20 cellular contexts compared by ENCODE assay signal in genomic region chr1:188364927-188365449, GRCh38.
"Had no signal": no experiment of that assay in that cellular context is flagged by ENCODE, and none has a peak within 500 bp of the region (broad histone marks: within the 10 kb centered on the region; RNA-seq: fewer than 3 reads in every experiment).

No MANE protein-coding gene starts in this region.

- H3K4me3 ChIP-seq: heart left ventricle, sigmoid colon, skin epidermis, testis, tibial nerve, upper lobe of right lung, vagina had no signal

- H3K9me3 Mint-ChIP-seq: neural crest cell had no signal

- H3K27ac Mint-ChIP-seq: natural killer cell; stimulated activated naive B cell treated with anti-CD40 and anti-IgM and Interleukin-4, amounts not matched to agents 10 μg/mL and 1 μg/mL and 100 μg/mL, for 72 hours; stimulated activated naive CD8-positive, alpha-beta T cell treated with anti-CD3 and anti-CD28 coated beads, Interleukin-15, amount 100 ng/mL, for 72 hours had no signal

- ATAC-seq: heart left ventricle; left lobe of liver; natural killer cell; stimulated activated naive B cell treated with anti-CD40 and anti-IgM and Interleukin-4, amounts not matched to agents 10 μg/mL and 1 μg/mL and 100 μg/mL, for 72 hours; stimulated activated naive CD8-positive, alpha-beta T cell treated with anti-CD3 and anti-CD28 coated beads, Interleukin-15, amount 100 ng/mL, for 72 hours; upper lobe of right lung had no signal

- H3K27me3 Mint-ChIP-seq: stimulated activated naive B cell treated with anti-CD40 and anti-IgM and Interleukin-4, amounts not matched to agents 10 μg/mL and 1 μg/mL and 100 μg/mL, for 72 hours; stimulated activated naive CD8-positive, alpha-beta T cell treated with anti-CD3 and anti-CD28 coated beads, Interleukin-15, amount 100 ng/mL, for 72 hours had no signal

- H3K36me3 ChIP-seq: heart left ventricle, sigmoid colon, tibial nerve, upper lobe of right lung, vagina had no signal

- H3K27me3 ChIP-seq: heart left ventricle, sigmoid colon, testis, tibial nerve, upper lobe of right lung, vagina had no signal

- H3K4me1 Mint-ChIP-seq: natural killer cell; neural crest cell; stimulated activated naive B cell treated with anti-CD40 and anti-IgM and Interleukin-4, amounts not matched to agents 10 μg/mL and 1 μg/mL and 100 μg/mL, for 72 hours; stimulated activated naive CD8-positive, alpha-beta T cell treated with anti-CD3 and anti-CD28 coated beads, Interleukin-15, amount 100 ng/mL, for 72 hours had no signal

- H3K4me1 ChIP-seq: heart left ventricle, sigmoid colon, testis, upper lobe of right lung, vagina had no signal

- DNase-seq: effector CD4-positive, alpha-beta T cell; foreskin melanocyte; heart left ventricle; hippocampal formation; islet precursor cell; mammary epithelial cell; natural killer cell; posterior cingulate gyrus; sigmoid colon; stimulated activated CD4-positive, alpha-beta T cell treated with anti-CD3 and anti-CD28 coated beads, Interleukin-2, amount 100 ng/mL, for 24 hours; stimulated activated CD4-positive, alpha-beta T cell treated with anti-CD3 and anti-CD28 coated beads, Interleukin-4, amount 100 ng/mL, for 4 hours; stimulated activated naive B cell treated with anti-CD40 and anti-IgM and Interleukin-4, amounts not matched to agents 10 μg/mL and 1 μg/mL and 100 μg/mL, for 72 hours; stimulated activated naive CD8-positive, alpha-beta T cell treated with anti-CD3 and anti-CD28 coated beads, Interleukin-15, amount 100 ng/mL, for 72 hours; testis; upper lobe of right lung had no signal

- H3K36me3 Mint-ChIP-seq: natural killer cell; stimulated activated naive B cell treated with anti-CD40 and anti-IgM and Interleukin-4, amounts not matched to agents 10 μg/mL and 1 μg/mL and 100 μg/mL, for 72 hours had no signal

- H3K4me3 Mint-ChIP-seq: natural killer cell; neural crest cell; stimulated activated naive B cell treated with anti-CD40 and anti-IgM and Interleukin-4, amounts not matched to agents 10 μg/mL and 1 μg/mL and 100 μg/mL, for 72 hours; stimulated activated naive CD8-positive, alpha-beta T cell treated with anti-CD3 and anti-CD28 coated beads, Interleukin-15, amount 100 ng/mL, for 72 hours had no signal

- H3K27ac ChIP-seq: heart left ventricle, sigmoid colon, skin epidermis, testis, tibial nerve, upper lobe of right lung, vagina had no signal

- H3K9me3 ChIP-seq: heart left ventricle, sigmoid colon, testis, tibial nerve, upper lobe of right lung, vagina had no signal
